In genomic region chr1:212062832-212063438, GRCh38 we compare ENCODE assay signal across 8 cellular contexts. TPM values are rescaled to one million over a fixed set of nuclear protein-coding genes. Genes with fewer than 3 reads are reported as not detected.
DNase-seq lines count a peak whose midpoint lies in the region; TF ChIP-seq lines count a peak whose summit lies in the region.

No MANE protein-coding gene starts in this region.

- no peak overlapping the region for H3K27ac ChIP-seq in thyroid gland

- H3K4me1 ChIP-seq in thyroid gland = no peaks in the 10 kb centered on the region

- H3K36me3 ChIP-seq in thyroid gland = no peaks in the 10 kb centered on the region

- no peaks in the 10 kb centered on the region for H3K9me3 ChIP-seq in thyroid gland

- in situ Hi-C loops in astrocyte of the cerebellum (cut with HindIII; ENCODE audit: low sequenced_read_pairs) = loop anchor here (10.0 to 25.0 kb wide), 2 partner anchors 224 to 302 kb away; partner anchors contain the start of gene PPP2R5A

- DNase-seq in A172 (ENCODE audit: low spot score) (peak; percentile 43), GM12865 (ENCODE audit: low read depth) (peak; percentile 45), NCI-H2227 (lab: John Stamatoyannopoulos, UW; ENCODE audit: unreplicated experiment) (peak; percentile 51), astrocyte of the cerebellum (ENCODE audit: low read depth) (peak; percentile 24), iris pigment epithelial cell (ENCODE audit: low read depth) (peak; percentile 39), thyroid gland (no peak), nucleus accumbens (lab: John Stamatoyannopoulos, UW) (no peak)
- DNase-seq in stimulated activated CD4-positive, alpha-beta T cell treated with anti-CD3 and anti-CD28 coated beads, Interleukin-12 subunit alpha, Interleukin-12 subunit beta, amount 100 ng/mL, for 4 hours = no peak

- intact Hi-C loops in thyroid gland (cut with DNase I) = no loop called here

- TF ChIP-seq POLR2A in thyroid gland (IDR thresholded peaks at IDR 0.05) = no peak

- 85% methylated on average over 5 of the region's 5 CpGs for WGBS in thyroid gland, 2 donors

- H3K4me3 ChIP-seq in GM12865 (ENCODE audit: low read depth, low read length) = no peak overlapping the region
- no peak overlapping the region for H3K4me3 ChIP-seq in astrocyte of the cerebellum (ENCODE audit: low read depth, low read length)
- no peak overlapping the region for H3K4me3 ChIP-seq in thyroid gland (replicated peaks in 1 of 3)

- no peaks in the 10 kb centered on the region for H3K27me3 ChIP-seq in thyroid gland

- TF ChIP-seq CTCF in GM12865 (IDR thresholded peaks at IDR 0.05; ENCODE audit: insufficient read depth, low read depth, low read length, missing control alignments) = peak; percentile 61
- peak; percentile 60 for TF ChIP-seq CTCF in astrocyte of the cerebellum (IDR thresholded peaks at IDR 0.05; ENCODE audit: low read depth, low read length, missing control alignments)
- peak; percentile 46 to 76 (median 66) for TF ChIP-seq CTCF in thyroid gland (IDR thresholded peaks at IDR 0.05)

RNA-seq across cellular contexts. Expression of gene DTL, which starts 27.4 kb away (rescaled TPM):
- 56.6 and 64.7 TPM in 2 replicates for total RNA-seq in A172 (2014; rRNA removed; shearing (Covaris generic))
- total RNA-seq in thyroid gland = 1 to 10 TPM; 1.2 to 3.9 (median 2.1) TPM

RNA-seq across cellular contexts. Expression of gene INTS7, which starts 27.6 kb away (rescaled TPM):
- 30.1 and 35.8 TPM in 2 replicates for total RNA-seq in A172 (2014; rRNA removed; shearing (Covaris generic))
- total RNA-seq in thyroid gland = 10 to 100 TPM; 14.8 to 22.6 (median 19.5) TPM

Comparison
In these comparisons a context has a peak if more than half of its experiments do, and no peak if none do; other contexts are left out.
1. DNase-seq: peak in A172 (single experiment), GM12865 (single experiment), NCI-H2227 (single experiment), astrocyte of the cerebellum (single experiment) and iris pigment epithelial cell (single experiment); none in thyroid gland (0 of 2), nucleus accumbens (0 of 56) and stimulated activated CD4-positive, alpha-beta T cell treated with anti-CD3 and anti-CD28 coated beads, Interleukin-12 subunit alpha, Interleukin-12 subunit beta, amount 100 ng/mL, for 4 hours (single experiment).
2. RNA of gene DTL, which starts 27.4 kb away (total RNA-seq): 56.6 to 64.7 TPM in A172; 1.2 to 3.9 TPM in thyroid gland; every median in the first group is over 10 times any median in the second.
3. Peak in every context shown above with its lines, with median percentiles within 50 percentile points of each other: CTCF ChIP-seq.